ENCODE assay signal across 14 cellular contexts in genomic region chr2:45892236-45892701, GRCh38.
DNase-seq lines count a peak whose midpoint lies in the region; ATAC-seq, FAIRE-seq and TF ChIP-seq lines count a peak whose summit lies in the region.
"Had no signal": no experiment of that assay in that cellular context is flagged by ENCODE, and none has a peak within 500 bp of the region (broad histone marks: within the 10 kb centered on the region; RNA-seq: fewer than 3 reads in every experiment).

No MANE protein-coding gene starts in this region.

- no peak for FAIRE-seq in HepG2 (lab: Jason Lieb, UNC)
- FAIRE-seq: small intestine had no signal

- H3K27me3 Mint-ChIP-seq in osteocyte (ENCODE audit: unreplicated experiment) = no peaks in the 10 kb centered on the region
- H3K27me3 Mint-ChIP-seq: CD8-positive, alpha-beta memory T cell had no signal

- ATAC-seq in lower lobe of right lung = peak; percentile 83 to 84
- no peak for ATAC-seq in HepG2
- no peak for ATAC-seq in HG03442 (IDR thresholded peaks at IDR 0.05; ENCODE audit: unreplicated experiment)
- ATAC-seq: natural killer cell treated with Interleukin-12 subunit alpha and Interleukin-12 subunit beta and Interleukin-15 and Interleukin-18, amount 100 ng/mL, for 72 hours had no signal

- H3K36me3 ChIP-seq in Karpas-422 (ENCODE audit: insufficient read depth, low read length) (no peaks in the 10 kb centered on the region), lower lobe of right lung (no peaks in the 10 kb centered on the region), HepG2 (replicated peaks in 1 of 2; ENCODE audit: control insufficient read depth in 1 of 2, insufficient read depth in 2 of 2, low read length in 2 of 2) (no peaks in the 10 kb centered on the region)
- H3K36me3 ChIP-seq: ascending aorta had no signal

- no peak overlapping the region for H3K4me3 Mint-ChIP-seq in osteocyte (ENCODE audit: unreplicated experiment)
- H3K4me3 Mint-ChIP-seq: HFFc6; natural killer cell treated with Interleukin-12 subunit alpha and Interleukin-12 subunit beta and Interleukin-15 and Interleukin-18, amount 100 ng/mL, for 72 hours had no signal

- no peak overlapping the region for H3K27ac Mint-ChIP-seq in osteocyte (ENCODE audit: unreplicated experiment)
- H3K27ac Mint-ChIP-seq: HFFc6; natural killer cell treated with Interleukin-12 subunit alpha and Interleukin-12 subunit beta and Interleukin-15 and Interleukin-18, amount 100 ng/mL, for 72 hours had no signal

- no peaks in the 10 kb centered on the region for H3K9me2 ChIP-seq in Karpas-422 (replicated peaks; ENCODE audit: insufficient read depth, low read length)

- peaks cover 98% of the 10 kb centered on the region for H3K79me2 ChIP-seq in Karpas-422 (ENCODE audit: low read length)
- H3K79me2 ChIP-seq in HepG2 (ENCODE audit: insufficient read depth, low read length) = no peaks in the 10 kb centered on the region

- H3K36me3 Mint-ChIP-seq in osteocyte (ENCODE audit: unreplicated experiment) = no peaks in the 10 kb centered on the region
- H3K36me3 Mint-ChIP-seq: natural killer cell treated with Interleukin-12 subunit alpha and Interleukin-12 subunit beta and Interleukin-15 and Interleukin-18, amount 100 ng/mL, for 72 hours had no signal

- POLR2A ChIA-PET in HepG2 (lab: Yijun Ruan, JAX) = no interaction called here

- no peaks in the 10 kb centered on the region for H3K9me3 ChIP-seq in Karpas-422 (ENCODE audit: low read length)
- no peaks in the 10 kb centered on the region for H3K9me3 ChIP-seq in lower lobe of right lung
- H3K9me3 ChIP-seq in HepG2 (ENCODE audit: low read length) = no peaks in the 10 kb centered on the region
- H3K9me3 ChIP-seq: ascending aorta had no signal

- WGBS in HepG2 (ENCODE audit: low lambda C conversion rate) = 36% methylated on average over 4 of the region's 4 CpGs

- CTCF ChIA-PET in HepG2 (lab: Yijun Ruan, JAX; ENCODE audit: low intra/inter-chr PET ratio, low total read pairs) = no interaction called here

- no peak for TF ChIP-seq RAD21 in HepG2 (CRISPR knock-in tag; IDR thresholded peaks at IDR 0.05)

- no TSS peak for BruUV-seq in HepG2 (replicated peaks; lab: Mats Ljungman, UMichigan)

- TF ChIP-seq POLR2A in HepG2 (IDR thresholded peaks at IDR 0.05; ENCODE audit: insufficient read depth in 1 of 2, low read depth in 2 of 2, low read length in 2 of 2) = no peak

- H3K4me3 ChIP-seq in Karpas-422 (ENCODE audit: low read length) = no peak overlapping the region
- H3K4me3 ChIP-seq in lower lobe of right lung = no peak overlapping the region
- no peak overlapping the region for H3K4me3 ChIP-seq in HepG2 (replicated peaks in 1 of 3; ENCODE audit: insufficient read depth in 1 of 3, low read depth in 2 of 3, low read length in 3 of 3)
- H3K4me3 ChIP-seq: ascending aorta had no signal

- DNase-seq in COR-L47 (lab: John Stamatoyannopoulos, UW) (peak; percentile 52), Karpas-422 (no peak), NOMO-1 treated with dmso at 0.1 percent for 144 hours (lab: John Stamatoyannopoulos, UW; ENCODE audit: unreplicated experiment) (peak; percentile 58), lower lobe of right lung (peak; percentile 67), HepG2 (ENCODE audit: low spot score) (no peak), osteocyte (ENCODE audit: extremely low spot score, unreplicated experiment) (no peak)
- no peak for DNase-seq in stimulated activated CD4-positive, alpha-beta T cell treated with anti-CD3 and anti-CD28 coated beads, Interleukin-2, amount 100 ng/mL, for 48 hours
- DNase-seq: CD8-positive, alpha-beta memory T cell; HFFc6 had no signal

- H3K27me3 ChIP-seq in Karpas-422 (ENCODE audit: low read length) = no peaks in the 10 kb centered on the region
- no peaks in the 10 kb centered on the region for H3K27me3 ChIP-seq in lower lobe of right lung (ENCODE audit: low read depth)
- no peaks in the 10 kb centered on the region for H3K27me3 ChIP-seq in HepG2 (ENCODE audit: control insufficient read depth in 1 of 2, insufficient read depth in 2 of 2, low read length in 2 of 2)
- H3K27me3 ChIP-seq: ascending aorta had no signal

- H3K4me1 Mint-ChIP-seq in osteocyte (ENCODE audit: unreplicated experiment) = peaks cover 19% of the 10 kb centered on the region

- no peaks in the 10 kb centered on the region for H3K9me3 Mint-ChIP-seq in osteocyte (ENCODE audit: unreplicated experiment)
- H3K9me3 Mint-ChIP-seq: CD8-positive, alpha-beta memory T cell; HFFc6; natural killer cell treated with Interleukin-12 subunit alpha and Interleukin-12 subunit beta and Interleukin-15 and Interleukin-18, amount 100 ng/mL, for 72 hours had no signal

- H2AFZ ChIP-seq in Karpas-422 (ENCODE audit: low read length) (no peak overlapping the region), HepG2 (ENCODE audit: low read length) (no peak overlapping the region)

- no peaks in the 10 kb centered on the region for H4K20me1 ChIP-seq in Karpas-422 (ENCODE audit: insufficient read depth, low read depth, low read length)
- H4K20me1 ChIP-seq in HepG2 (ENCODE audit: insufficient read depth, low read length) = no peaks in the 10 kb centered on the region

- TF ChIP-seq CTCF in lower lobe of right lung (IDR thresholded peaks at IDR 0.05) = no peak
- no peak for TF ChIP-seq CTCF in HepG2 (CRISPR knock-in tag; IDR thresholded peaks at IDR 0.05)
- TF ChIP-seq CTCF in osteocyte (IDR thresholded peaks at IDR 0.05) = no peak

- peaks cover 58% of the 10 kb centered on the region for H3K4me1 ChIP-seq in Karpas-422 (ENCODE audit: low read length)
- peaks cover 94% of the 10 kb centered on the region for H3K4me1 ChIP-seq in lower lobe of right lung
- peaks cover 6% of the 10 kb centered on the region; the same call in 1 of the 2 replicates for H3K4me1 ChIP-seq in HepG2 (ENCODE audit: insufficient read depth, low read length)
- H3K4me1 ChIP-seq: ascending aorta had no signal

- TF ChIP-seq EP300 in HepG2 (IDR thresholded peaks at IDR 0.05; ENCODE audit: low read depth in 2 of 2, low read length in 2 of 2) (no peak), HepG2 (CRISPR knock-in tag; IDR thresholded peaks at IDR 0.05; ENCODE audit: borderline replicate concordance) (no peak)

- in situ Hi-C loops in HepG2 (cut with HindIII; ENCODE audit: extremely low pct_ligation_motif_present, low pct_unique_long_range_greater_than_20kb) = no loop called here

- intact Hi-C loops in lower lobe of right lung (cut with DNase I) (no loop called here), HepG2 (cut with micrococcal nuclease; ENCODE audit: unreplicated experiment) (no loop called here)

- H3K4me2 ChIP-seq in Karpas-422 (ENCODE audit: low read depth, low read length, poor library complexity, severe bottlenecking) (no peak overlapping the region), HepG2 (ENCODE audit: low read depth, low read length) (no peak overlapping the region)

- H3K27ac ChIP-seq in Karpas-422 (ENCODE audit: low read length) (peak overlapping the region; percentile 56), lower lobe of right lung (peak overlapping the region; percentile 83), HepG2 (ENCODE audit: extremely low read length, insufficient read depth, low read length) (no peak overlapping the region)
- H3K27ac ChIP-seq: ascending aorta, RWPE1 had no signal

- H3K9ac ChIP-seq in Karpas-422 (ENCODE audit: low read length) (no peak overlapping the region), HepG2 (ENCODE audit: insufficient read depth, low read depth, low read length) (no peak overlapping the region)

TF ChIP-seq in HepG2, 621 proteins besides CTCF, POLR2A, EP300 and RAD21 (continues in another document):
- TF ChIP-seq ZFP1 (CRISPR knock-in tag; IDR thresholded peaks at IDR 0.05) = no peak
- no peak for TF ChIP-seq ZNF841 (CRISPR knock-in tag; IDR thresholded peaks at IDR 0.05; ENCODE audit: borderline replicate concordance)
- TF ChIP-seq SAFB2 (CRISPR knock-in tag; IDR thresholded peaks at IDR 0.05; ENCODE audit: borderline replicate concordance, low read depth) = no peak
- no peak for TF ChIP-seq RBM22 (optimal IDR thresholded peaks at IDR 0.05; ENCODE audit: low read length)
- TF ChIP-seq FOXM1 (CRISPR knock-in tag; IDR thresholded peaks at IDR 0.05) = no peak

Comparison
In these comparisons a context has a peak if more than half of its experiments do, and no peak if none do; other contexts are left out.
1. DNase-seq: peak in COR-L47 (single experiment), NOMO-1 treated with dmso at 0.1 percent for 144 hours (single experiment) and lower lobe of right lung (single experiment); none in Karpas-422 (single experiment), HepG2 (single experiment), osteocyte (single experiment) and stimulated activated CD4-positive, alpha-beta T cell treated with anti-CD3 and anti-CD28 coated beads, Interleukin-2, amount 100 ng/mL, for 48 hours (0 of 2).
2. ATAC-seq: peak in lower lobe of right lung (2 of 2); none in HepG2 (single experiment) and HG03442 (single experiment).